ENCODE assay signal across 11 cellular contexts in the genomic region with DNA sequence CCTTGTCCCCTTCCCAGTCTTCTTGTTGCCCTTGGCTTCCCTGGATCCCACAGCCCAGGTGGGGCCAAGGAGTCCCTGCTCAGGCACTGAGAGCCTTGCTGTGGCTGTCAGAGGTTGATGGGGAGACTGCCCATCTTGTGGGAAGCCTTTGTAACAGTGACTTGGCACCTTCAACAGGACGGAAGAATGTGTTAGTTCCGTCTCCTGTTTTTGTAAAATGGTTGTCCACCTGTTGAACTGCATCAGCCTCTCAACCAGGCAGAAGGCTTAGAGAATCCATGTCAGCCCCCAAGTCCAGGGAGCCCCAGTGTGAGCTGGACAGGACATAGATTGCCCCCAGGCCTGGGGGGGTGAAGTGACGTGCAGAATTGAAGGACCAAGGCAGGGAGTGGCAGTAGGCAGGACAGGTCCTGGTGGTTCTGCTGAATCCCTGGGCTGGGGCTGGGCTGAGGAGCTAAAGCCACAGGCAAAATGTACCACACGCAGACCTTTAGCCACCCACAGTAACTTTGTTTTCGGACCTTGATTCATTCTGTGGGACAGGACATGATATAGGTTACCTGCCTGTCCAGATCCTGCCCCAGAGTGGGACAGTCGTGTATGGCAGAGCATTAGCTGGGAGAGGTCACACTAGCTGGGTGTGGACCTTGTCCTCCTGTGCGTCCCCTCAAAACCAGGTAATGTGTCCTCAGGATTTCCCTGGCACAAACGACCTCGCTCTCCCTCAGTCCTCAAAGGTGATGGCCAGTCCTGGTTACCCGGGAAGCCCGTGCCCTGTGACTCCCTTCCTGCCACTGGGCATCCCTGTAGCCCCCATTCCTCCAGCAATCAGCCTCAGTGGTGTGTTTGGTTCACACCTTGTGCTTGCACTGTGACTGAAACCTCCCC. TPM values are rescaled to one million over a fixed set of nuclear protein-coding genes. Genes with fewer than 3 reads are reported as not detected.
DNase-seq lines count a peak whose midpoint lies in the region; ATAC-seq, FAIRE-seq and TF ChIP-seq lines count a peak whose summit lies in the region.
"Had no signal": no experiment of that assay in that cellular context is flagged by ENCODE, and none has a peak within 500 bp of the region (broad histone marks: within the 10 kb centered on the region; RNA-seq: fewer than 3 reads in every experiment).

No MANE protein-coding gene starts in this region.

- POLR2A ChIA-PET in endothelial cell of umbilical vein (lab: Charles Lee), result no interaction called here

- DNase-seq in HL-60 (ENCODE audit: low read depth in 1 of 2, low spot score in 1 of 2) (no peak), endothelial cell of umbilical vein (ENCODE audit: low read depth, low spot score) (no peak), posterior vena cava (ENCODE audit: low spot score) (peak; percentile 43), sigmoid colon (no peak), sciatic nerve (ENCODE audit: low spot score) (no peak), NCI-H2029 (lab: John Stamatoyannopoulos, UW) (no peak)
- DNase-seq in T-helper 2 cell treated with Interferon-gamma antibody and Interleukin-4, amounts not matched to agents 5 μg/mL and 100 μg/mL, for 36 hours (ENCODE audit: low spot score), result no peak
- DNase-seq: activated effector memory CD4-positive, alpha-beta T cell treated with Interleukin-2 at 50 U/mL for 16 hours; ovary; stimulated activated CD4-positive, alpha-beta T cell treated with anti-CD3 and anti-CD28 coated beads, Interleukin-4, amount 100 ng/mL, for 24 hours had no signal

- H3K4me1 Mint-ChIP-seq in T-helper 2 cell treated with Interferon-gamma antibody and Interleukin-4, amounts not matched to agents 5 μg/mL and 100 μg/mL, for 36 hours (ENCODE audit: low read depth), result peaks cover 36% of the 10 kb centered on the region

- ATAC-seq in sciatic nerve, result no peak

- H3K9me3 ChIP-seq in endothelial cell of umbilical vein (replicated peaks; ENCODE audit: control insufficient read depth, insufficient read depth, low read length), result no peaks in the 10 kb centered on the region
- H3K9me3 ChIP-seq in sigmoid colon, result no peaks in the 10 kb centered on the region
- H3K9me3 ChIP-seq: ovary had no signal

- no peak for TF ChIP-seq POLR2A in endothelial cell of umbilical vein (IDR thresholded peaks at IDR 0.05; ENCODE audit: low read depth, low read length)
- TF ChIP-seq POLR2A in sigmoid colon (IDR thresholded peaks at IDR 0.05), result no peak

- dilution Hi-C loops in endothelial cell of umbilical vein (cut with MboI; ENCODE audit: extremely low pct_ligation_motif_present, low sequenced_read_pairs), result no loop called here

- H3K79me2 ChIP-seq in endothelial cell of umbilical vein (ENCODE audit: control insufficient read depth, insufficient read depth, low read length), result peaks cover 92% of the 10 kb centered on the region

- H3K4me2 ChIP-seq in endothelial cell of umbilical vein (ENCODE audit: insufficient read depth, low read length), result no peak overlapping the region

- 25 to 70% methylated on average over 11 of the region's 11 CpGs for WGBS in sigmoid colon, 2 donors

- H3K27ac Mint-ChIP-seq in T-helper 2 cell treated with Interferon-gamma antibody and Interleukin-4, amounts not matched to agents 5 μg/mL and 100 μg/mL, for 36 hours, result peak overlapping the region; percentile 82

- no peaks in the 10 kb centered on the region for H3K27me3 Mint-ChIP-seq in T-helper 2 cell treated with Interferon-gamma antibody and Interleukin-4, amounts not matched to agents 5 μg/mL and 100 μg/mL, for 36 hours (ENCODE audit: low read depth)

- peak overlapping the region; percentile 43 for H3K27ac ChIP-seq in HL-60 (replicated peaks)
- no peak overlapping the region for H3K27ac ChIP-seq in endothelial cell of umbilical vein (ENCODE audit: insufficient read depth, low read depth, low read length)
- H3K27ac ChIP-seq in sigmoid colon, result no peak overlapping the region
- H3K27ac ChIP-seq: ovary had no signal

- no peak for TF ChIP-seq EP300 in sigmoid colon (IDR thresholded peaks at IDR 0.05)

- CTCF ChIA-PET in endothelial cell of umbilical vein (lab: Charles Lee), result interaction anchor here (0.6 to 1.1 kb wide), 2 partner anchors 10 to 21 kb away, joined by 3 read pairs; no protein-coding TSS in a partner anchor

- H3K9ac ChIP-seq in endothelial cell of umbilical vein (replicated peaks; ENCODE audit: extremely low read depth, insufficient read depth, low read length), result no peak overlapping the region

- H3K36me3 ChIP-seq in endothelial cell of umbilical vein (ENCODE audit: control insufficient read depth in 2 of 2, extremely low read depth in 1 of 2, insufficient read depth in 2 of 2, low read length in 2 of 2) (peaks cover 0 to 3% of the 10 kb centered on the region in 2 experiments), sigmoid colon (no peaks in the 10 kb centered on the region)
- H3K36me3 ChIP-seq: ovary had no signal

- H3K4me3 Mint-ChIP-seq in T-helper 2 cell treated with Interferon-gamma antibody and Interleukin-4, amounts not matched to agents 5 μg/mL and 100 μg/mL, for 36 hours, result peak overlapping the region; percentile 50

- peak; percentile 18 for FAIRE-seq in endothelial cell of umbilical vein (lab: Jason Lieb, UNC)
- FAIRE-seq: frontal cortex had no signal

- intact Hi-C loops in endothelial cell of umbilical vein (cut with micrococcal nuclease) (no loop called here), posterior vena cava (cut with DNase I) (no loop called here), sigmoid colon (cut with DNase I) (no loop called here), sciatic nerve (cut with DNase I) (no loop called here)

- H3K27me3 ChIP-seq in HL-60 (ENCODE audit: insufficient read depth, poor library complexity, severe bottlenecking) (no peaks in the 10 kb centered on the region), endothelial cell of umbilical vein (ENCODE audit: control insufficient read depth in 2 of 2, insufficient read depth in 2 of 2, low read length in 2 of 2) (no peaks in the 10 kb centered on the region), sigmoid colon (no peaks in the 10 kb centered on the region)
- H3K27me3 ChIP-seq: ovary had no signal

- H3K9me3 Mint-ChIP-seq in T-helper 2 cell treated with Interferon-gamma antibody and Interleukin-4, amounts not matched to agents 5 μg/mL and 100 μg/mL, for 36 hours, result no peaks in the 10 kb centered on the region

- H3K9me1 ChIP-seq in endothelial cell of umbilical vein (replicated peaks; ENCODE audit: control insufficient read depth, extremely low read depth, insufficient read depth, low read length), result no peaks in the 10 kb centered on the region

- BruUV-seq in endothelial cell of umbilical vein (replicated peaks; lab: Mats Ljungman, UMichigan), result no TSS peak

- no peak for TF ChIP-seq CTCF in HL-60 (IDR thresholded peaks at IDR 0.05; ENCODE audit: insufficient read depth, low read length)
- no peak for TF ChIP-seq CTCF in endothelial cell of umbilical vein (IDR thresholded peaks at IDR 0.05; ENCODE audit: extremely low read depth in 1 of 2, insufficient read depth in 1 of 2, low read depth in 1 of 2, low read length in 2 of 2)
- no peak for TF ChIP-seq CTCF in sigmoid colon (IDR thresholded peaks at IDR 0.05)

- H3K36me3 Mint-ChIP-seq in T-helper 2 cell treated with Interferon-gamma antibody and Interleukin-4, amounts not matched to agents 5 μg/mL and 100 μg/mL, for 36 hours (ENCODE audit: low read depth), result peaks cover 4% of the 10 kb centered on the region

- no peaks in the 10 kb centered on the region for H4K20me1 ChIP-seq in endothelial cell of umbilical vein (replicated peaks; ENCODE audit: control insufficient read depth, extremely low read depth, insufficient read depth, low read length)

- H2AFZ ChIP-seq in endothelial cell of umbilical vein (ENCODE audit: low read depth, low read length), result no peak overlapping the region

- no peak overlapping the region for H3K4me3 ChIP-seq in HL-60 (replicated peaks; ENCODE audit: insufficient read depth, low read length)
- H3K4me3 ChIP-seq in endothelial cell of umbilical vein (replicated peaks in 1 of 3; ENCODE audit: insufficient read depth in 1 of 3, low read depth in 1 of 3, low read length in 3 of 3), result no peak overlapping the region
- no peak overlapping the region for H3K4me3 ChIP-seq in sigmoid colon
- H3K4me3 ChIP-seq: ovary had no signal

- H3K4me1 ChIP-seq in endothelial cell of umbilical vein (ENCODE audit: control insufficient read depth, extremely low read depth, insufficient read depth, low read length), result no peaks in the 10 kb centered on the region
- H3K4me1 ChIP-seq in sigmoid colon, result peaks cover 0 to 20% (median 6%) of the 10 kb centered on the region in 4 donors

TF ChIP-seq in endothelial cell of umbilical vein, 7 proteins besides CTCF, POLR2A, EP300 and RAD21:
- no peak for TF ChIP-seq POLR2AphosphoS5 (IDR thresholded peaks at IDR 0.05; ENCODE audit: insufficient read depth, low read depth, low read length)
- no peak for TF ChIP-seq MYC (IDR thresholded peaks at IDR 0.05; ENCODE audit: low read depth, low read length)
- TF ChIP-seq GATA2 (IDR thresholded peaks at IDR 0.05; ENCODE audit: insufficient read depth, insufficient read length, low read depth, low read length), result no peak
- TF ChIP-seq EZH2 (IDR thresholded peaks at IDR 0.05; ENCODE audit: borderline replicate concordance, low read depth, low read length, severe bottlenecking), result no peak
- TF ChIP-seq FOS (IDR thresholded peaks at IDR 0.05; ENCODE audit: borderline replicate concordance, insufficient read depth, low read length), result no peak
- no peak for TF ChIP-seq JUN (IDR thresholded peaks at IDR 0.05; ENCODE audit: borderline replicate concordance, insufficient read depth, insufficient read length, low read depth)
- TF ChIP-seq, protein P1, sequence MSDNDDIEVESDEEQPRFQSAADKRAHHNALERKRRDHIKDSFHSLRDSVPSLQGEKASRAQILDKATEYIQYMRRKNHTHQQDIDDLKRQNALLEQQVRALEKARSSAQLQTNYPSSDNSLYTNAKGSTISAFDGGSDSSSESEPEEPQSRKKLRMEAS (IDR thresholded peaks at IDR 0.05; ENCODE audit: insufficient read depth, insufficient read length), result no peak

RNA-seq across cellular contexts. Expression of a gene that starts 47.0 kb away (rescaled TPM):
- 134 and 138 TPM in 2 replicates for total RNA-seq in endothelial cell of umbilical vein
- 26.2 and 27.3 TPM in 2 replicates for polyA plus RNA-seq in endothelial cell of umbilical vein
- polyA plus RNA-seq in endothelial cell of umbilical vein (2011; cell fraction: cytosol; rRNA removed), result 43.0 and 43.3 TPM in 2 replicates
- 28.3 and 42.4 TPM in 2 replicates for polyA plus RNA-seq in endothelial cell of umbilical vein (2011; cell fraction: nucleus; rRNA removed)
- polyA plus RNA-seq in endothelial cell of umbilical vein (2012), result 61.3 and 62.1 TPM in 2 replicates
- 27.8 and 34.0 TPM in 2 replicates for polyA minus RNA-seq in endothelial cell of umbilical vein
- 42.5 TPM for polyA minus RNA-seq in endothelial cell of umbilical vein (2011; cell fraction: cytosol; rRNA and poly(A)+ RNA removed)
- 15.0 and 27.9 TPM in 2 replicates for polyA minus RNA-seq in endothelial cell of umbilical vein (2011; cell fraction: nucleus; rRNA and poly(A)+ RNA removed)
- 10 to 100 TPM; 54.3 to 70.9 TPM for total RNA-seq in posterior vena cava
- total RNA-seq in sigmoid colon, result 100 to 1,000 TPM in 1 of 4 donors, 10 to 100 TPM in 3; 18.5 to 138 (median 25.5) TPM
- 10 to 100 TPM; 23.4 to 50.5 (median 31.0) TPM for polyA plus RNA-seq in sigmoid colon
- 57.7 TPM for total RNA-seq in sciatic nerve
